ENCODE assay signal across 10 cellular contexts in genomic region chr1:197917553-197917812, GRCh38. TPM values are rescaled to one million over a fixed set of nuclear protein-coding genes. Genes with fewer than 3 reads are reported as not detected.
DNase-seq lines count a peak whose midpoint lies in the region; ATAC-seq, FAIRE-seq and TF ChIP-seq lines count a peak whose summit lies in the region.
"Had no signal": no experiment of that assay in that cellular context is flagged by ENCODE, and none has a peak within 500 bp of the region (broad histone marks: within the 10 kb centered on the region; RNA-seq: fewer than 3 reads in every experiment).

No MANE protein-coding gene starts in this region.

- H3K4me1 ChIP-seq in neuronal stem cell (ENCODE audit: control insufficient read depth in 2 of 2, insufficient read depth in 1 of 2, low read depth in 1 of 2, low read length in 2 of 2) = peaks cover 11 to 40% of the 10 kb centered on the region in 2 donors
- H3K4me1 ChIP-seq: prostate gland had no signal

- H3K4me3 ChIP-seq in MG63 (peak overlapping the region; percentile 49), coronary artery (peak overlapping the region; percentile 71), neuronal stem cell (ENCODE audit: low read length in 2 of 2) (no peak overlapping the region)
- H3K4me3 ChIP-seq: prostate gland had no signal

- peak overlapping the region; percentile 78 for H3K4me3 Mint-ChIP-seq in CD4-positive, alpha-beta T cell

- H2BK15ac ChIP-seq in neuronal stem cell (ENCODE audit: low read length) = no peak overlapping the region

- no peaks in the 10 kb centered on the region for H3K79me1 ChIP-seq in neuronal stem cell (ENCODE audit: low read depth, low read length)

- no peak for TF ChIP-seq CTCF in CD4-positive, alpha-beta T cell (IDR thresholded peaks at IDR 0.05)
- no peak for TF ChIP-seq CTCF in coronary artery (IDR thresholded peaks at IDR 0.05)
- no peak for TF ChIP-seq CTCF in GM20000 (IDR thresholded peaks at IDR 0.05; ENCODE audit: extremely low read depth, missing control alignments)

- POLR2A ChIA-PET in CD4-positive, alpha-beta T cell (lab: Charles Lee) = interaction anchor here (0.6 to 6.4 kb wide), 3 partner anchors 10 to 1019 kb away, joined by 3 to 39 read pairs (median 5); partner anchors contain the start of gene C1orf53

- no peaks in the 10 kb centered on the region for H3K9me3 Mint-ChIP-seq in CD4-positive, alpha-beta T cell

- peak overlapping the region; percentile 84 for H2AFZ ChIP-seq in neuronal stem cell (ENCODE audit: low read length)

- intact Hi-C loops in CD4-positive, alpha-beta T cell (cut with DNase I, micrococcal nuclease) = loop anchor here in 1 of 2 experiments (2.0 to 10.0 kb wide), 4 partner anchors 15 to 767 kb away; partner anchors contain the start of genes C1orf53 and DENND1B

- H2AK5ac ChIP-seq in neuronal stem cell (ENCODE audit: low read depth, low read length) = no peak overlapping the region

- no peak overlapping the region for H3K27ac Mint-ChIP-seq in CD4-positive, alpha-beta T cell

- peaks cover 100% of the 10 kb centered on the region for H3K27me3 ChIP-seq in CD4-positive, alpha-beta T cell (ENCODE audit: control insufficient read depth, insufficient read depth, low read length)
- H3K27me3 ChIP-seq in MG63 (no peaks in the 10 kb centered on the region; the same call in 1 of the 2 replicates), neuronal stem cell (ENCODE audit: control insufficient read depth in 3 of 3, insufficient read depth in 3 of 3, low read depth in 1 of 3, low read length in 3 of 3) (peaks cover 48 to 100% (median 98%) of the 10 kb centered on the region in 3 experiments)

- H3K36me3 Mint-ChIP-seq in CD4-positive, alpha-beta T cell (ENCODE audit: low read depth) = no peaks in the 10 kb centered on the region

- peaks cover 84% of the 10 kb centered on the region for H3K4me1 Mint-ChIP-seq in CD4-positive, alpha-beta T cell (ENCODE audit: low read depth)

- no peak for FAIRE-seq in urothelium cell line (lab: Jason Lieb, UNC)

- no peak overlapping the region for H3K23ac ChIP-seq in neuronal stem cell (ENCODE audit: low read depth, low read length, poor library complexity)

- peak overlapping the region; percentile 55 for H3K4me2 ChIP-seq in neuronal stem cell (ENCODE audit: insufficient read depth, low read length, poor library complexity, severe bottlenecking)

- WGBS in neuronal stem cell (ENCODE audit: extremely low coverage in 2 of 2, insufficient read length in 2 of 2, insufficient replicate concordance in 1 of 2), 2 donors = no CpG with 5 or more reads among the region's 11 CpGs

- H3K36me3 ChIP-seq in MG63 (no peaks in the 10 kb centered on the region), neuronal stem cell (replicated peaks in 1 of 2; ENCODE audit: control insufficient read depth in 2 of 2, insufficient read depth in 2 of 2, low read length in 2 of 2) (no peaks in the 10 kb centered on the region)
- H3K36me3 ChIP-seq: prostate gland had no signal

- no peak overlapping the region for H2BK120ac ChIP-seq in neuronal stem cell (ENCODE audit: low read depth, low read length)

- H3K9ac ChIP-seq in neuronal stem cell (ENCODE audit: low read depth, low read length, poor library complexity) = no peak overlapping the region

- no peak overlapping the region for H4K91ac ChIP-seq in neuronal stem cell (ENCODE audit: low read depth, low read length, poor library complexity)

- H4K8ac ChIP-seq in neuronal stem cell (ENCODE audit: low read depth, low read length) = no peak overlapping the region

- no peak overlapping the region for H2BK12ac ChIP-seq in neuronal stem cell (ENCODE audit: low read length)

- H3K18ac ChIP-seq in neuronal stem cell (ENCODE audit: low read length) = peak overlapping the region; percentile 31

- no peak overlapping the region for H2BK5ac ChIP-seq in neuronal stem cell (ENCODE audit: low read length)

- H3K14ac ChIP-seq in neuronal stem cell (ENCODE audit: low read length) = no peak overlapping the region

- H3K27me3 Mint-ChIP-seq in CD4-positive, alpha-beta T cell = peaks cover 100% of the 10 kb centered on the region

- H3K27ac ChIP-seq in CD4-positive, alpha-beta T cell (ENCODE audit: low read depth, low read length) = no peak overlapping the region
- H3K27ac ChIP-seq in coronary artery (peak overlapping the region in 1 of 2 donors; percentile 16), neuronal stem cell (replicated peaks; ENCODE audit: low read length) (no peak overlapping the region)
- H3K27ac ChIP-seq: prostate gland had no signal

- no peaks in the 10 kb centered on the region for H3K9me3 ChIP-seq in CD4-positive, alpha-beta T cell (ENCODE audit: control insufficient read depth, low read length)
- H3K9me3 ChIP-seq in MG63 (no peaks in the 10 kb centered on the region), neuronal stem cell (replicated peaks in 1 of 2; ENCODE audit: control insufficient read depth in 2 of 2, insufficient read depth in 1 of 2, low read depth in 1 of 2, low read length in 2 of 2) (peaks cover 2% of the 10 kb centered on the region in 2 donors)
- H3K9me3 ChIP-seq: prostate gland had no signal

- H3K4ac ChIP-seq in neuronal stem cell (ENCODE audit: low read length) = no peak overlapping the region

- no peak for DNase-seq in CD4-positive, alpha-beta T cell
- DNase-seq in MG63 (no peak), coronary artery (ENCODE audit: low spot score) (no peak), neuronal stem cell (ENCODE audit: low spot score) (no peak), GM20000 (ENCODE audit: low spot score) (no peak), urothelium cell line (ENCODE audit: low spot score) (no peak), activated gamma-delta T cell treated with Interleukin-2 at 50 U/mL for 16 hours (no peak), Ammon's horn (ENCODE audit: low spot score) (no peak)
- DNase-seq: NCI-H2029 had no signal

- CTCF ChIA-PET in CD4-positive, alpha-beta T cell (lab: Charles Lee) = no interaction called here

- ATAC-seq in CD4-positive, alpha-beta T cell (ENCODE audit: poor library complexity) = peak; percentile 22

RNA-seq across cellular contexts. Expression of gene LHX9, which starts 0.3 kb away (rescaled TPM):
- not detected for total RNA-seq in CD4-positive, alpha-beta T cell
- total RNA-seq in MG63 (2014; rRNA removed; shearing (Covaris generic); ENCODE audit: low replicate concordance) = 0.37 and 0.76 TPM in 2 replicates
- 0.06 TPM for polyA plus RNA-seq in neuronal stem cell (2013, experiment 1 of 2)
- 0.03 TPM for polyA plus RNA-seq in neuronal stem cell (2013, experiment 2 of 2)

RNA-seq across cellular contexts. Expression of gene C1orf53, which starts 15.1 kb away (rescaled TPM):
- total RNA-seq in CD4-positive, alpha-beta T cell = not detected
- 7.6 and 12.6 TPM in 2 replicates for total RNA-seq in MG63 (2014; rRNA removed; shearing (Covaris generic); ENCODE audit: low replicate concordance)
- polyA plus RNA-seq in neuronal stem cell (2013, experiment 1 of 2) = 2.5 TPM
- polyA plus RNA-seq in neuronal stem cell (2013, experiment 2 of 2) = 3.7 TPM

Comparison
In these comparisons a context has a peak if more than half of its experiments do, and no peak if none do; other contexts are left out.
1. H3K4me3 ChIP-seq: peak in MG63 (single experiment) and coronary artery (single experiment); none in neuronal stem cell (0 of 2).